Comparison of ENCODE assay signal across 32 cellular contexts in the genomic region with DNA sequence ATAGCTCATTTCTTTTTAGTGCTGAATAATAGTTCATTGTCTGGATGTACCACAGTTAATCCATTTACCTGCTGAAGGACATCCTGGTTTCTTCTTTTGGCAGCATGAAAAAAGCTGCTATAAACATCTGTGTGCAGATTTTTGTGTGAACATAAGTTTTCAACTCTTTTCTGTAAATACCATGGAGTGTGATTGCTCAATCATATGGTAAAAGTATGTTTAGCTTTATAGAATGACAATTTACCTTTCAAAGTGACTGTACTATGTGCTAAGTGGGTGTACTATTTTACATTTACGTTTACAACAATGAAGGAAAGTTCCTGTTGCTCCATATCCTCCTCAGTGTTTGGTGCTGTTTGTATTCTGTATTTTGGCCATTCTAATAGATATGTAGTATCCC. TPM values are rescaled to one million over a fixed set of nuclear protein-coding genes. Genes with fewer than 3 reads are reported as not detected.
"Had no signal": no experiment of that assay in that cellular context is flagged by ENCODE, and none has a peak within 500 bp of the region (broad histone marks: within the 10 kb centered on the region; RNA-seq: fewer than 3 reads in every experiment).

No MANE protein-coding gene starts in this region.

- ATAC-seq: naive thymus-derived CD4-positive, alpha-beta T cell; natural killer cell; psoas muscle; right cardiac atrium; sciatic nerve; stimulated activated memory B cell treated with anti-CD40 and anti-IgM and Interleukin-4, amounts not matched to agents 10 μg/mL and 1 μg/mL and 100 μg/mL, for 72 hours; stimulated activated naive CD8-positive, alpha-beta T cell treated with anti-CD3 and anti-CD28 coated beads, Interleukin-15, amount 100 ng/mL, for 72 hours; stimulated activated naive CD8-positive, alpha-beta T cell treated with anti-CD3 and anti-CD28 coated beads, Interleukin-15, Interleukin-2, amounts not matched to agents 100 U/mL and 50 U/mL, for 24 hours; upper lobe of right lung had no signal

- H3K4me1 ChIP-seq: neural progenitor cell, parathyroid adenoma, psoas muscle, spleen, suprapubic skin, testis, tibial artery, upper lobe of right lung, vagina had no signal

- H3K9ac ChIP-seq: neural progenitor cell, parathyroid adenoma had no signal

- DNase-seq: naive thymus-derived CD4-positive, alpha-beta T cell; natural killer cell; occipital lobe; ovary; posterior cingulate gyrus; psoas muscle; right cardiac atrium; spleen; stimulated activated CD4-positive, alpha-beta T cell treated with anti-CD3 and anti-CD28 coated beads, Interleukin-12 subunit alpha, Interleukin-12 subunit beta, amount 100 ng/mL, for 4 hours; stimulated activated CD4-positive, alpha-beta T cell treated with anti-CD3 and anti-CD28 coated beads, Interleukin-1b, Interleukin-23, amount 100 ng/mL, for 48 hours; stimulated activated CD4-positive, alpha-beta T cell treated with anti-CD3 and anti-CD28 coated beads, Interleukin-4, amount 100 ng/mL, for 1 hour; stimulated activated CD4-positive, alpha-beta T cell treated with anti-CD3 and anti-CD28 coated beads, Interleukin-4, amount 100 ng/mL, for 4 hours; stimulated activated CD8-positive, alpha-beta memory T cell treated with anti-CD3 and anti-CD28 coated beads, Interleukin-4, amount 100 ng/mL, for 48 hours; stimulated activated naive CD4-positive, alpha-beta T cell; stimulated activated naive CD8-positive, alpha-beta T cell treated with anti-CD3 and anti-CD28 coated beads, Interleukin-15, amount 100 ng/mL, for 72 hours; stimulated activated naive CD8-positive, alpha-beta T cell treated with anti-CD3 and anti-CD28 coated beads, Interleukin-15, Interleukin-2, amounts not matched to agents 100 U/mL and 50 U/mL, for 24 hours; substantia nigra; testis; tibial artery; transverse colon; upper lobe of right lung had no signal

- H3K79me2 ChIP-seq: parathyroid adenoma had no signal

- H3K9me3 ChIP-seq: ovary, suprapubic skin, testis, tibial artery, upper lobe of right lung, vagina had no signal

- H3K27ac ChIP-seq: neural progenitor cell, ovary, parathyroid adenoma, psoas muscle, skin epidermis, spleen, suprapubic skin, testis, tibial artery, transverse colon, upper lobe of right lung, vagina had no signal

- H2AFZ ChIP-seq: neural progenitor cell, parathyroid adenoma had no signal

- H3K36me3 ChIP-seq: neural progenitor cell, ovary, spleen, suprapubic skin, tibial artery, transverse colon, upper lobe of right lung, vagina had no signal

- FAIRE-seq: urothelium cell line had no signal

- H3K4me3 ChIP-seq: neural progenitor cell, ovary, psoas muscle, skin epidermis, smooth muscle cell, spleen, suprapubic skin, testis, tibial artery, transverse colon, upper lobe of right lung, vagina had no signal

- H3K4me2 ChIP-seq: neural progenitor cell, smooth muscle cell had no signal

- H3K27me3 ChIP-seq: ovary, suprapubic skin, testis, transverse colon, upper lobe of right lung, vagina had no signal

RNA-seq across cellular contexts. Expression of gene RUNX3, which starts 49.0 kb away (rescaled TPM):
- total RNA-seq: progenitor cell of endocrine pancreas had no signal
- polyA plus RNA-seq: neural cell had no signal
